In the genomic region with DNA sequence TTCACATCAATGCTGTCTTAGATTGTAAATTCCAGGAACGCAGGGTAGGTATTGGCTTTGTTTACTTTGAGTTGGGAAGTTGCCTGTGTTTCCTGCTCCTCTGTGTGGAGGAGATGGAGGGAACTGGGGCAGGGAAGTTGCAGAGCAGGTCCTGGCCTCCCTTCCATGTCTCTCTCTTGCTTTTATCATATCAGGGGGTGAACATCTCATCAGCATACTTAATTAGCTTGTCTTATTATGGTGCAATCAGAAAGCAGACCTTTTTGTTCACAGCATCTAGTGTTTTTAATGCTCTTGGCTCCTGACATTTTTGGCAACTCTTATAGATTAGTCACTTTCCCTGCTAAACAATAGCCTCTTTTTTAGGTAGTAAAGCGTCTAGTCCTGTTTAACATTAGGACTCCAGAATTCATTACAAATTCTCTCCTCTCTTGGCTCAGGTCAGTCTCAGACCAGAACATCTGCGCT, we compare ENCODE assay signal across 20 cellular contexts. TPM values are rescaled to one million over a fixed set of nuclear protein-coding genes. Genes with fewer than 3 reads are reported as not detected.
DNase-seq lines count a peak whose midpoint lies in the region; ATAC-seq and TF ChIP-seq lines count a peak whose summit lies in the region.
"Had no signal": no experiment of that assay in that cellular context is flagged by ENCODE, and none has a peak within 500 bp of the region (broad histone marks: within the 10 kb centered on the region; RNA-seq: fewer than 3 reads in every experiment).

No MANE protein-coding gene starts in this region.

- no peak overlapping the region for H3K9ac ChIP-seq in rectal smooth muscle tissue (ENCODE audit: low read length)

- H3K27ac Mint-ChIP-seq in MCF 10A (ENCODE audit: low read depth, unreplicated experiment): no peak overlapping the region
- H3K27ac Mint-ChIP-seq in activated CD4-positive, alpha-beta memory T cell treated with anti-CD3 and anti-CD28 coated beads, Interleukin-2, amount 10 ng/mL, durations not matched to agents 7 days and 5 days: no peak overlapping the region
- H3K27ac Mint-ChIP-seq: activated T-helper 2 cell treated with anti-CD3 and anti-CD28 coated beads, Interferon-gamma antibody, Interleukin-2, Interleukin-4, amounts not matched to agents 10 μg/mL and 5 μg/mL and 100 μg/mL, durations not matched to agents 14 hours and 24 hours and 36 hours; IgD-negative memory B cell had no signal

- no peaks in the 10 kb centered on the region for H3K36me3 ChIP-seq in heart right ventricle
- H3K36me3 ChIP-seq in rectal smooth muscle tissue (ENCODE audit: control insufficient read depth, insufficient read depth, low read length): no peaks in the 10 kb centered on the region
- H3K36me3 ChIP-seq in WERI-Rb-1: no peaks in the 10 kb centered on the region
- H3K36me3 ChIP-seq: BE2C had no signal

- H3K27me3 Mint-ChIP-seq in MCF 10A (ENCODE audit: insufficient read depth, unreplicated experiment): peaks cover 46% of the 10 kb centered on the region
- peaks cover 17% of the 10 kb centered on the region for H3K27me3 Mint-ChIP-seq in activated CD4-positive, alpha-beta memory T cell treated with anti-CD3 and anti-CD28 coated beads, Interleukin-2, amount 10 ng/mL, durations not matched to agents 7 days and 5 days

- H3K9me3 Mint-ChIP-seq in MCF 10A (ENCODE audit: unreplicated experiment): no peaks in the 10 kb centered on the region
- H3K9me3 Mint-ChIP-seq in activated CD4-positive, alpha-beta memory T cell treated with anti-CD3 and anti-CD28 coated beads, Interleukin-2, amount 10 ng/mL, durations not matched to agents 7 days and 5 days: no peaks in the 10 kb centered on the region

- no peaks in the 10 kb centered on the region for H3K27me3 ChIP-seq in heart right ventricle
- no peaks in the 10 kb centered on the region for H3K27me3 ChIP-seq in rectal smooth muscle tissue (ENCODE audit: control insufficient read depth, insufficient read depth, low read length)
- H3K27me3 ChIP-seq in WERI-Rb-1 (ENCODE audit: insufficient read depth, low read depth, severe bottlenecking): peaks cover 4% of the 10 kb centered on the region
- H3K27me3 ChIP-seq: BE2C had no signal

- peak; percentile 61 to 87 (median 76) for ATAC-seq in heart right ventricle
- ATAC-seq in HG03342 (IDR thresholded peaks at IDR 0.05; ENCODE audit: unreplicated experiment): no peak
- ATAC-seq: SK-N-SH treated with all-trans-retinoic acid at 6 μM for 48 hours; stimulated activated naive CD8-positive, alpha-beta T cell treated with anti-CD3 and anti-CD28 coated beads, Interleukin-15, Interleukin-2, amounts not matched to agents 100 U/mL and 50 U/mL, for 24 hours had no signal

- no peak overlapping the region for H3K4me3 Mint-ChIP-seq in MCF 10A (ENCODE audit: unreplicated experiment)
- no peak overlapping the region for H3K4me3 Mint-ChIP-seq in activated CD4-positive, alpha-beta memory T cell treated with anti-CD3 and anti-CD28 coated beads, Interleukin-2, amount 10 ng/mL, durations not matched to agents 7 days and 5 days
- H3K4me3 Mint-ChIP-seq: IgD-negative memory B cell had no signal

- 53 to 59% methylated on average over 3 of the region's 3 CpGs for WGBS in heart right ventricle, 2 donors

- no TSS peak for BruUV-seq in MCF 10A (replicated peaks; lab: Mats Ljungman, UMichigan)

- H3K4me1 ChIP-seq in heart right ventricle (peaks cover 0 to 17% (median 7%) of the 10 kb centered on the region in 9 donors), rectal smooth muscle tissue (ENCODE audit: control insufficient read depth, insufficient read depth, low read length) (peaks cover 10% of the 10 kb centered on the region)
- H3K4me1 ChIP-seq: BE2C had no signal

- intact Hi-C loops in MCF 10A (cut with micrococcal nuclease) (no loop called here), heart right ventricle (cut with DNase I) (no loop called here)

- no peak for TF ChIP-seq CTCF in LNCaP clone FGC (IDR thresholded peaks at IDR 0.05; ENCODE audit: control insufficient read depth, extremely low read depth, insufficient read depth)
- no peak for TF ChIP-seq CTCF in MCF 10A (IDR thresholded peaks at IDR 0.05; ENCODE audit: unreplicated experiment)
- TF ChIP-seq CTCF in heart right ventricle (IDR thresholded peaks at IDR 0.05): no peak
- TF ChIP-seq CTCF in WERI-Rb-1 (IDR thresholded peaks at IDR 0.05; ENCODE audit: low read depth, low read length): no peak

- H3K36me3 Mint-ChIP-seq in MCF 10A (ENCODE audit: insufficient read depth, unreplicated experiment): no peaks in the 10 kb centered on the region
- H3K36me3 Mint-ChIP-seq in activated CD4-positive, alpha-beta memory T cell treated with anti-CD3 and anti-CD28 coated beads, Interleukin-2, amount 10 ng/mL, durations not matched to agents 7 days and 5 days (ENCODE audit: low read depth): no peaks in the 10 kb centered on the region
- H3K36me3 Mint-ChIP-seq: IgD-negative memory B cell had no signal

- H3K9me3 ChIP-seq in heart right ventricle: peaks cover 0 to 16% (median 0%) of the 10 kb centered on the region in 11 donors
- H3K9me3 ChIP-seq in WERI-Rb-1 (ENCODE audit: severe bottlenecking): peaks cover 11% of the 10 kb centered on the region
- H3K9me3 ChIP-seq: BE2C had no signal

- no peaks in the 10 kb centered on the region for H3K4me1 Mint-ChIP-seq in MCF 10A (ENCODE audit: insufficient read depth, unreplicated experiment)
- no peaks in the 10 kb centered on the region for H3K4me1 Mint-ChIP-seq in activated CD4-positive, alpha-beta memory T cell treated with anti-CD3 and anti-CD28 coated beads, Interleukin-2, amount 10 ng/mL, durations not matched to agents 7 days and 5 days
- H3K4me1 Mint-ChIP-seq: IgD-negative memory B cell had no signal

- CTCF ChIA-PET in MCF 10A (lab: Yijun Ruan, JAX): interaction anchor here (1.0 kb wide), 1 partner anchor 25 kb away, joined by 5 read pairs; no protein-coding TSS in a partner anchor
- CTCF ChIA-PET in activated CD4-positive, alpha-beta memory T cell treated with anti-CD3 and anti-CD28 coated beads, Interleukin-2, amount 10 ng/mL, durations not matched to agents 7 days and 5 days (lab: Charles Lee): no interaction called here

- POLR2A ChIA-PET in MCF 10A (lab: Yijun Ruan, JAX): no interaction called here
- POLR2A ChIA-PET in activated CD4-positive, alpha-beta memory T cell treated with anti-CD3 and anti-CD28 coated beads, Interleukin-2, amount 10 ng/mL, durations not matched to agents 7 days and 5 days (lab: Charles Lee): no interaction called here

- H3K4me3 ChIP-seq in LNCaP clone FGC (ENCODE audit: low read depth, low read length) (no peak overlapping the region), heart right ventricle (no peak overlapping the region), rectal smooth muscle tissue (ENCODE audit: low read length) (no peak overlapping the region), WERI-Rb-1 (ENCODE audit: low read depth, low read length) (no peak overlapping the region)

- H3K27ac ChIP-seq in heart right ventricle: peak overlapping the region in 2 of 10 donors; percentile 23 to 48
- peak overlapping the region; percentile 47 for H3K27ac ChIP-seq in rectal smooth muscle tissue (ENCODE audit: low read depth, low read length)
- no peak overlapping the region for H3K27ac ChIP-seq in WERI-Rb-1

- DNase-seq in LNCaP clone FGC (ENCODE audit: low read depth) (peak; percentile 74), MCF 10A (ENCODE audit: unreplicated experiment) (peak; percentile 25), heart right ventricle (no peak), WERI-Rb-1 (no peak), NAMALWA (ENCODE audit: low spot score) (no peak)
- DNase-seq in activated CD4-positive, alpha-beta memory T cell treated with anti-CD3 and anti-CD28 coated beads, Interleukin-2, amount 10 ng/mL, durations not matched to agents 7 days and 5 days: no peak
- DNase-seq: amniotic stem cell; BE2C; DMS79 treated with DMSO at 0.1 percent for 48 hours; effector CD4-positive, alpha-beta T cell; NCI-H1105; stimulated activated naive CD8-positive, alpha-beta T cell treated with anti-CD3 and anti-CD28 coated beads, Interleukin-15, Interleukin-2, amounts not matched to agents 100 U/mL and 50 U/mL, for 24 hours had no signal

RNA-seq across cellular contexts. Expression of a gene that starts 11.5 kb away (rescaled TPM):
- not detected in 2 replicates for total RNA-seq in MCF 10A (2022)
- 10 to 100 TPM in 2 of 10 donors, 1 to 10 TPM in 7, under 1 TPM in 1; 0.90 to 12.9 (median 6.6) TPM for total RNA-seq in heart right ventricle
- polyA plus RNA-seq in heart right ventricle: 1 to 10 TPM in 1 of 2 donors, under 1 TPM in 1; 0.70 to 8.0 TPM
- total RNA-seq in activated CD4-positive, alpha-beta memory T cell treated with anti-CD3 and anti-CD28 coated beads, Interleukin-2, amount 10 ng/mL, durations not matched to agents 7 days and 5 days: not detected
- total RNA-seq: activated T-helper 2 cell treated with anti-CD3 and anti-CD28 coated beads, Interferon-gamma antibody, Interleukin-2, Interleukin-4, amounts not matched to agents 10 μg/mL and 5 μg/mL and 100 μg/mL, durations not matched to agents 14 hours and 24 hours and 36 hours; fibroblast of villous mesenchyme; H4; mesenteric fat pad had no signal
- polyA plus RNA-seq: IgD-negative memory B cell had no signal

RNA-seq across cellular contexts. Expression of a gene that starts 27.6 kb away (rescaled TPM):
- 194 and 219 TPM in 2 replicates for total RNA-seq in MCF 10A (2022)
- total RNA-seq in heart right ventricle: 100 to 1,000 TPM in 1 of 10 donors, 10 to 100 TPM in 9; 50.2 to 117 (median 75.3) TPM
- 10 to 100 TPM; 48.9 to 62.3 TPM for polyA plus RNA-seq in heart right ventricle
- 100 to 1,000 TPM; 141 to 143 TPM for total RNA-seq in activated CD4-positive, alpha-beta memory T cell treated with anti-CD3 and anti-CD28 coated beads, Interleukin-2, amount 10 ng/mL, durations not matched to agents 7 days and 5 days

Comparison
In these comparisons a context has a peak if more than half of its experiments do, and no peak if none do; other contexts are left out.
1. DNase-seq: peak in LNCaP clone FGC (single experiment) and MCF 10A (single experiment); none in heart right ventricle (0 of 2), WERI-Rb-1 (single experiment), activated CD4-positive, alpha-beta memory T cell treated with anti-CD3 and anti-CD28 coated beads, Interleukin-2, amount 10 ng/mL, durations not matched to agents 7 days and 5 days (single experiment) and NAMALWA (single experiment).